In the genomic region with DNA sequence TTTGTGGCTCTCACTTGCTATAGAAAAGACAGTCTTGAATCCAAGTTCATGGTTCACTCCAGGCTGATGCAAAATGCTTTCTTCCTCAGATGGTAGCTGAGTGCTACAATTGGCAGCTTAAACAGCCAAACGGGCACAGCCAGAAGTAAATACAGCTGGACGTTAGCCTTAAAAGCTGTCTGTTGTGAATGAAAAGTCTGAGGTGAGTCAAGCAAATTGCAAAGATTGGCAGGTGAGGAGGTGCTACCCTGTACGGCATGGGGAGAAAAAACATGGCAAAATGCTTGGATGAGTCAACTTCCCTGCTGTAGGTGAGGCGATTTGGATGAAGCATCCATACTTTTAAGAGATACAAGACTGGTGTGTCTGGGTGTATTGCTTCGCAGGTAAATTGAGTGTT, we compare ENCODE assay signal across 21 cellular contexts. TPM values are rescaled to one million over a fixed set of nuclear protein-coding genes. Genes with fewer than 3 reads are reported as not detected.
"Had no signal": no experiment of that assay in that cellular context is flagged by ENCODE, and none has a peak within 500 bp of the region (broad histone marks: within the 10 kb centered on the region; RNA-seq: fewer than 3 reads in every experiment).

No MANE protein-coding gene starts in this region.

- H3K4me1 ChIP-seq: body of pancreas had no signal

- H3K36me3 ChIP-seq: cardiac muscle cell had no signal

- H2AFZ ChIP-seq: PC-9 had no signal

- H3K9ac ChIP-seq: SK-N-SH had no signal

- H3K9me3 ChIP-seq: body of pancreas, SK-N-SH had no signal

- H3K4me2 ChIP-seq: PC-9, SK-N-SH had no signal

- H3K27me3 ChIP-seq: body of pancreas, cardiac muscle cell had no signal

- H3K4me3 ChIP-seq: body of pancreas, cardiac muscle cell, K562, PC-9 had no signal

- DNase-seq: activated CD4-positive, alpha-beta T cell treated with anti-CD3 and anti-CD28 coated beads for 4 hours; activated CD8-positive, alpha-beta memory T cell treated with anti-CD3 and anti-CD28 coated beads, Interleukin-2, amount 10 ng/mL, durations not matched to agents 7 days and 5 days; activated effector memory CD4-positive, alpha-beta T cell treated with Interleukin-2 at 50 U/mL for 16 hours; activated naive CD4-positive, alpha-beta T cell; activated T-cell treated with anti-CD3 and anti-CD28 coated beads, Interleukin-2, amount 50 U/mL, for 24 hours; aorta; body of pancreas; cerebellar nuclear complex; Karpas-422; NCI-H1048; NCI-H187; NCI-H446; NCI-H524; PC-9; SK-N-SH; T-helper 1 cell had no signal

- H3K27ac ChIP-seq: body of pancreas, cardiac muscle cell, PC-9 had no signal

- ATAC-seq: activated CD4-positive, CD25-positive, alpha-beta regulatory T cell treated with anti-CD3 and anti-CD28 coated beads, Interleukin-2, amount 50 U/mL, for 24 hours; activated CD8-positive, alpha-beta memory T cell treated with anti-CD3 and anti-CD28 coated beads, Interleukin-2, amount 10 ng/mL, durations not matched to agents 7 days and 5 days; body of pancreas; K562; Right ventricle myocardium inferior had no signal

RNA-seq across cellular contexts. Expression of a gene that starts 40.5 kb away (rescaled TPM):
- total RNA-seq: activated CD8-positive, alpha-beta memory T cell treated with anti-CD3 and anti-CD28 coated beads, Interleukin-2, amount 10 ng/mL, durations not matched to agents 7 days and 5 days; activated T-helper 1 cell treated with anti-CD3 and anti-CD28 coated beads, Interleukin-12 subunit alpha, Interleukin-12 subunit beta, Interleukin-2, Interleukin-4 antibody, amounts not matched to agents 30 ng/mL and 10 ng/mL and 1 ng/mL, durations not matched to agents 14 hours and 24 hours and 36 hours; body of pancreas; cardiac muscle cell; PC-9 had no signal
- polyA plus RNA-seq: aorta, cardiac muscle cell, SK-N-SH had no signal
